21 cellular contexts compared by ENCODE assay signal in the genomic region with DNA sequence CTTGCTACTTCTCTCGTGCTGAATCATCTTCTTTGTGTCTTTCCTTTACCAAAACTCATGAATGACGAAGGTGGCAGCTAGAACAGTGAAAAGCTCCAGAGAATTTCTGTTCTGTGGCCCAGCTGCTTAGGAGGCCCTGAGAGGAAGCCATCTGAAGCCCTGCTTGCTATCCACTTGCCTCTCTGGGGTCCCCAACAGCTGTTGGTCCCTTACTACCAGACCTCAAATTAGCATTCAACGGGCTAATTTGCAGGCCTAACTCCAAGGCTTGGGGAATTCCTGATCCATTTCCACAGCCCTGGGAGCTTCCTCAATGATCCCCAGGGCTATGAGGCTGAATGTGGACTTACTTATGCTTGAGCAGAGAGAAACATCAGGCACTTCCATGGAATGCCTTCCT.
"Had no signal": no experiment of that assay in that cellular context is flagged by ENCODE, and none has a peak within 500 bp of the region (broad histone marks: within the 10 kb centered on the region; RNA-seq: fewer than 3 reads in every experiment).

No MANE protein-coding gene starts in this region.

- H3K27me3 ChIP-seq: adrenal gland, esophagus squamous epithelium, foreskin keratinocyte, testis, upper lobe of left lung had no signal

- H3K4me1 Mint-ChIP-seq: activated CD8-positive, alpha-beta memory T cell treated with anti-CD3 and anti-CD28 coated beads, Interleukin-2, amount 10 ng/mL, durations not matched to agents 7 days and 5 days had no signal

- H3K36me3 ChIP-seq: adrenal gland, esophagus squamous epithelium, upper lobe of left lung had no signal

- H3K9me3 ChIP-seq: adrenal gland, esophagus squamous epithelium, testis, upper lobe of left lung had no signal

- DNase-seq: activated CD4-positive, alpha-beta T cell treated with anti-CD3 and anti-CD28 coated beads, Interleukin-2, amount 50 U/mL, for 48 hours; activated CD4-positive, CD25-positive, alpha-beta regulatory T cell treated with anti-CD3 and anti-CD28 coated beads, Interleukin-2, amount 50 U/mL, for 72 hours; activated CD8-positive, alpha-beta memory T cell treated with anti-CD3 and anti-CD28 coated beads, Interleukin-2, amount 10 ng/mL, durations not matched to agents 7 days and 5 days; activated naive CD4-positive, alpha-beta T cell treated with anti-CD3 and anti-CD28 coated beads, Interleukin-2, amount 50 U/mL, for 16 hours; activated T-cell treated with anti-CD3 and anti-CD28 coated beads, Interleukin-2, amount 50 U/mL, for 24 hours; adrenal gland; central memory CD4-positive, alpha-beta T cell; esophagus squamous epithelium; foreskin keratinocyte; left cardiac atrium; midbrain; small intestine; stimulated activated CD4-positive, alpha-beta T cell treated with anti-CD3 and anti-CD28 coated beads, Interleukin-4, amount 100 ng/mL, for 4 hours; T-helper 1 cell; T1000; testis; upper lobe of left lung had no signal

- H3K36me3 Mint-ChIP-seq: activated CD8-positive, alpha-beta memory T cell treated with anti-CD3 and anti-CD28 coated beads, Interleukin-2, amount 10 ng/mL, durations not matched to agents 7 days and 5 days had no signal

- ATAC-seq: activated CD8-positive, alpha-beta memory T cell treated with anti-CD3 and anti-CD28 coated beads, Interleukin-2, amount 10 ng/mL, durations not matched to agents 7 days and 5 days; foreskin keratinocyte had no signal

- H3K4me3 Mint-ChIP-seq: activated CD8-positive, alpha-beta memory T cell treated with anti-CD3 and anti-CD28 coated beads, Interleukin-2, amount 10 ng/mL, durations not matched to agents 7 days and 5 days; activated T-cell treated with anti-CD3 and anti-CD28 coated beads, Interleukin-2, amount 50 U/mL, for 24 hours; stimulated activated naive CD8-positive, alpha-beta T cell treated with anti-CD3 and anti-CD28 coated beads, Interleukin-15, Interleukin-2, amounts not matched to agents 100 ng/mL and 50 ng/mL, for 24 hours had no signal

- H3K27ac ChIP-seq: foreskin keratinocyte, SK-N-MC, testis, upper lobe of left lung had no signal

- H3K27ac Mint-ChIP-seq: activated CD8-positive, alpha-beta memory T cell treated with anti-CD3 and anti-CD28 coated beads, Interleukin-2, amount 10 ng/mL, durations not matched to agents 7 days and 5 days; activated T-cell treated with anti-CD3 and anti-CD28 coated beads, Interleukin-2, amount 50 U/mL, for 24 hours; stimulated activated naive CD8-positive, alpha-beta T cell treated with anti-CD3 and anti-CD28 coated beads, Interleukin-15, Interleukin-2, amounts not matched to agents 100 ng/mL and 50 ng/mL, for 24 hours had no signal

- H3K4me1 ChIP-seq: adrenal gland, foreskin keratinocyte, upper lobe of left lung had no signal

- H3K9me3 Mint-ChIP-seq: activated T-cell treated with anti-CD3 and anti-CD28 coated beads, Interleukin-2, amount 50 U/mL, for 24 hours had no signal

- H3K4me3 ChIP-seq: adrenal gland, coronary artery, esophagus squamous epithelium, lung, SK-N-MC, testis, upper lobe of left lung had no signal
